9 cellular contexts compared by ENCODE assay signal in the genomic region with DNA sequence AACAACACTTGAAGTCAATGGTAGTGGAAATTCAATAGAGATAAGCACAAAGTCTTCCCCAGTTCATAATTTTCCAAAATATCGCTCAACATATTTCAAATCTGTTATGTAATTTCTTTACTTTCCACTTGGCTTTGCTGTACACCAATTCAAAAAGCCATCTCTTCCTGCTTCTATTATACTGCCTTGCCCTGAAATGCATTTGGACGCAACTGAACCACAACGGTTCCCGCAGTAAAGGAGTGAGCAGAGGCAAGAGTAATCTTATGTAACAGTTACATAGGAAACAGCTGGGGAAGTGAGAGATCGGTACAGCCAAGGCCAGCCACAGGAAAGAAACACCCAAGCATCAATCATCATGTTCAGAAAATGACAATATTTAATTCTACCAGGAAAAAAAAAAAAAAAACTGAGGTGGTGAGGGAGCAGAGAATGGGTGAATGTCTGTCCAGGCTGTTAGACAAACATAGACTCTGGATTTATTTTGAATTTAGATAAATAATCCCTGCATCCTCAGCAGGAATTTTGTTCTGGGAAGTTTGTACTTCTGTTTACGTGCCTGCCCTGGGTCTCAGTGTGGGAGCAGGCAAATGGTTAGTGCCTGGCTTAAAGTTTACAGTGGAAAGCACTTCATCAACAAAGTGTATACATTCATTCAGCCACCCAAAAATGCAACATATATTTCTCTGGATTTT.
DNase-seq lines count a peak whose midpoint lies in the region; ATAC-seq lines count a peak whose summit lies in the region.
"Had no signal": no experiment of that assay in that cellular context is flagged by ENCODE, and none has a peak within 500 bp of the region (broad histone marks: within the 10 kb centered on the region; RNA-seq: fewer than 3 reads in every experiment).

No MANE protein-coding gene starts in this region.

- H3K9me3 Mint-ChIP-seq in CD4-positive, CD25-positive, alpha-beta regulatory T cell, result peaks cover 0 to 1% (median 0%) of the 10 kb centered on the region in 7 donors
- no peaks in the 10 kb centered on the region for H3K9me3 Mint-ChIP-seq in activated T-helper 2 cell treated with anti-CD3 and anti-CD28 coated beads, Interferon-gamma antibody, Interleukin-2, Interleukin-4, amounts not matched to agents 10 μg/mL and 5 μg/mL and 100 μg/mL, durations not matched to agents 14 hours and 24 hours and 36 hours
- H3K9me3 Mint-ChIP-seq: dendritic cell treated with granulocyte-macrophage colony-stimulating factor and Interleukin-4, amounts not matched to agents 40 ng/mL and 50 ng/mL, for 4 days had no signal

- H3K27me3 Mint-ChIP-seq in CD4-positive, CD25-positive, alpha-beta regulatory T cell, result peaks cover 5% of the 10 kb centered on the region
- peaks cover 1% of the 10 kb centered on the region for H3K27me3 Mint-ChIP-seq in activated T-helper 2 cell treated with anti-CD3 and anti-CD28 coated beads, Interferon-gamma antibody, Interleukin-2, Interleukin-4, amounts not matched to agents 10 μg/mL and 5 μg/mL and 100 μg/mL, durations not matched to agents 14 hours and 24 hours and 36 hours (ENCODE audit: low read depth)
- H3K27me3 Mint-ChIP-seq: dendritic cell treated with granulocyte-macrophage colony-stimulating factor and Interleukin-4, amounts not matched to agents 40 ng/mL and 50 ng/mL, for 4 days had no signal

- H3K9me3 ChIP-seq in CD4-positive, CD25-positive, alpha-beta regulatory T cell (ENCODE audit: control insufficient read depth in 2 of 2, low read length in 2 of 2), result no peaks in the 10 kb centered on the region
- H3K9me3 ChIP-seq in HAP-1, result no peaks in the 10 kb centered on the region

- no peaks in the 10 kb centered on the region for H3K36me3 Mint-ChIP-seq in CD4-positive, CD25-positive, alpha-beta regulatory T cell
- no peaks in the 10 kb centered on the region for H3K36me3 Mint-ChIP-seq in activated T-helper 2 cell treated with anti-CD3 and anti-CD28 coated beads, Interferon-gamma antibody, Interleukin-2, Interleukin-4, amounts not matched to agents 10 μg/mL and 5 μg/mL and 100 μg/mL, durations not matched to agents 14 hours and 24 hours and 36 hours (ENCODE audit: low read depth)

- H3K36me3 ChIP-seq in CD4-positive, CD25-positive, alpha-beta regulatory T cell (ENCODE audit: control insufficient read depth, insufficient read depth, low read length), result no peaks in the 10 kb centered on the region
- H3K36me3 ChIP-seq in HAP-1 (replicated peaks), result no peaks in the 10 kb centered on the region

- in situ Hi-C loops in HAP-1 (cut with MboI; ENCODE audit: low sequenced_read_pairs), result no loop called here

- H3K4me1 Mint-ChIP-seq in CD4-positive, CD25-positive, alpha-beta regulatory T cell, result peaks cover 4 to 15% (median 9%) of the 10 kb centered on the region in 4 donors
- peaks cover 42% of the 10 kb centered on the region for H3K4me1 Mint-ChIP-seq in activated T-helper 2 cell treated with anti-CD3 and anti-CD28 coated beads, Interferon-gamma antibody, Interleukin-2, Interleukin-4, amounts not matched to agents 10 μg/mL and 5 μg/mL and 100 μg/mL, durations not matched to agents 14 hours and 24 hours and 36 hours (ENCODE audit: low read depth)

- peak; percentile 62 to 72 for ATAC-seq in CD4-positive, CD25-positive, alpha-beta regulatory T cell (ENCODE audit: low read depth in 2 of 2)
- no peak for ATAC-seq in GM19397 (IDR thresholded peaks at IDR 0.05; ENCODE audit: unreplicated experiment)

- H3K4me3 ChIP-seq in CD4-positive, CD25-positive, alpha-beta regulatory T cell (ENCODE audit: low read depth, low read length), result peak overlapping the region; percentile 33
- H3K4me3 ChIP-seq in HAP-1, result no peak overlapping the region

- peaks cover 7% of the 10 kb centered on the region for H3K4me1 ChIP-seq in CD4-positive, CD25-positive, alpha-beta regulatory T cell (ENCODE audit: control insufficient read depth, insufficient read depth, low read length, poor library complexity, severe bottlenecking)
- H3K4me1 ChIP-seq in HAP-1, result no peaks in the 10 kb centered on the region

- H3K27ac ChIP-seq in CD4-positive, CD25-positive, alpha-beta regulatory T cell (ENCODE audit: insufficient read depth, low read length, poor library complexity, severe bottlenecking), result no peak overlapping the region

- DNase-seq in CD4-positive, CD25-positive, alpha-beta regulatory T cell, result peak in 2 of 3 donors; percentile 42 to 71
- peak; percentile 58 for DNase-seq in NCI-H69 (lab: John Stamatoyannopoulos, UW)
- peak; percentile 26 for DNase-seq in activated T-helper 2 cell treated with anti-CD3 and anti-CD28 coated beads, Interferon-gamma antibody, Interleukin-2, Interleukin-4, amounts not matched to agents 10 μg/mL and 5 μg/mL and 100 μg/mL, durations not matched to agents 14 hours and 24 hours and 36 hours (ENCODE audit: low spot score)
- peak; percentile 96 to 98 for DNase-seq in lung microvascular endothelial cell (ENCODE audit: low read depth in 2 of 2)
- DNase-seq in middle frontal gyrus (ENCODE audit: extremely low spot score, low spot score), result no peak
- no peak for DNase-seq in SHP77 (lab: John Stamatoyannopoulos, UW)
- no peak for DNase-seq in HAP-1 (ENCODE audit: low spot score in 2 of 2)

- H3K4me3 Mint-ChIP-seq in CD4-positive, CD25-positive, alpha-beta regulatory T cell, result peak overlapping the region in 2 of 4 donors; percentile 33 to 53
- H3K4me3 Mint-ChIP-seq in activated T-helper 2 cell treated with anti-CD3 and anti-CD28 coated beads, Interferon-gamma antibody, Interleukin-2, Interleukin-4, amounts not matched to agents 10 μg/mL and 5 μg/mL and 100 μg/mL, durations not matched to agents 14 hours and 24 hours and 36 hours (ENCODE audit: low read depth), result no peak overlapping the region
- H3K4me3 Mint-ChIP-seq: dendritic cell treated with granulocyte-macrophage colony-stimulating factor and Interleukin-4, amounts not matched to agents 40 ng/mL and 50 ng/mL, for 4 days had no signal

- H3K27me3 ChIP-seq in CD4-positive, CD25-positive, alpha-beta regulatory T cell (ENCODE audit: control insufficient read depth, insufficient read depth, low read length), result no peaks in the 10 kb centered on the region
- H3K27me3 ChIP-seq in HAP-1 (ENCODE audit: low read depth), result no peaks in the 10 kb centered on the region

- H3K27ac Mint-ChIP-seq in CD4-positive, CD25-positive, alpha-beta regulatory T cell, result peak overlapping the region in 1 of 3 donors; percentile 77
- H3K27ac Mint-ChIP-seq in activated T-helper 2 cell treated with anti-CD3 and anti-CD28 coated beads, Interferon-gamma antibody, Interleukin-2, Interleukin-4, amounts not matched to agents 10 μg/mL and 5 μg/mL and 100 μg/mL, durations not matched to agents 14 hours and 24 hours and 36 hours, result peak overlapping the region; percentile 29
- H3K27ac Mint-ChIP-seq: dendritic cell treated with granulocyte-macrophage colony-stimulating factor and Interleukin-4, amounts not matched to agents 40 ng/mL and 50 ng/mL, for 4 days had no signal

- intact Hi-C loops in activated T-helper 2 cell treated with anti-CD3 and anti-CD28 coated beads, Interferon-gamma antibody, Interleukin-2, Interleukin-4, amounts not matched to agents 10 μg/mL and 5 μg/mL and 100 μg/mL, durations not matched to agents 14 hours and 24 hours and 36 hours (cut with micrococcal nuclease), result loop anchor here (1.0 kb wide), 2 partner anchors 32 to 94 kb away; no protein-coding TSS in a partner anchor

Comparison
In these comparisons a context has a peak if more than half of its experiments do, and no peak if none do; other contexts are left out.
1. DNase-seq: peak in CD4-positive, CD25-positive, alpha-beta regulatory T cell (2 of 3), NCI-H69 (single experiment), activated T-helper 2 cell treated with anti-CD3 and anti-CD28 coated beads, Interferon-gamma antibody, Interleukin-2, Interleukin-4, amounts not matched to agents 10 μg/mL and 5 μg/mL and 100 μg/mL, durations not matched to agents 14 hours and 24 hours and 36 hours (single experiment) and lung microvascular endothelial cell (2 of 2); none in middle frontal gyrus (single experiment), SHP77 (0 of 2) and HAP-1 (0 of 2).